9 cellular contexts compared by ENCODE assay signal in the genomic region with DNA sequence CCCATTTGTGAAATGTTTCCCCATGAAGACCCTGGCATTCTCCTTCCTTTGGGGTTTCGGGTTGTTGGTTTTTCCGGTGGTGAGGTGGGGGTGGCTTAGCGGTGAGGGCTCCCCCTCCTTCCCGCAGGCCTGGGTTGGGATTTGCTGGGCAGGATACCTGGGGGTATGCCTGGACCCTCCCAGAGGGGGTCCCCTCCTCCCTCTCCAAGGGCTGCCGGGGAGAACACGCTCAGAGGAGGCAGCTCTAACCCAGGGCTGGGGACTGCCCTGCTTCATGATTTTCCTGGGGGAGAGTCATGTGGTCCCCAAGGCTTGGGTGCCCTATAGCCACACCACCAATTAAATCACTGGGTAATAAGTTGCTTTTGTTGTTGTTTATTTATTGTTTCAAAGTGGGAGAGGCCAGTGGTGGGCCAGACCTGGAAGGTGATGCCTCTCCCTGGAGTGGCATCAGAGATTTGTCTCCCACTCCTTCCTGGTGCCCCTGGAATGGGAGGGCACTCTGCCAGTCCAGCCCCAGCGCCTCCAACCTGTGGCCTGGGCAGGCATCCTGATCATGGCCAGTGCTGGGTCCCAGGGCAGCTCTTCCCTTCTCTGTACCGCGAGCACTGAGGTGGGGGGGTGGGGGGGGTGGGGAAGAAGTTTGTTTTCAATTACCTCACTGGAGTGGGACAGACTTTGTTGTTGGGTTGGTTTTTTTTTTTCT. TPM values are rescaled to one million over a fixed set of nuclear protein-coding genes. Genes with fewer than 3 reads are reported as not detected.
DNase-seq lines count a peak whose midpoint lies in the region; ATAC-seq and TF ChIP-seq lines count a peak whose summit lies in the region.
"Had no signal": no experiment of that assay in that cellular context is flagged by ENCODE, and none has a peak within 500 bp of the region (broad histone marks: within the 10 kb centered on the region; RNA-seq: fewer than 3 reads in every experiment).

No MANE protein-coding gene starts in this region.

- peak overlapping the region in 2 of 3 donors; percentile 79 to 84 for H3K27ac Mint-ChIP-seq in CD4-positive, CD25-positive, alpha-beta regulatory T cell
- peak overlapping the region; percentile 96 to 97 for H3K27ac Mint-ChIP-seq in effector memory CD8-positive, alpha-beta T cell
- peak overlapping the region; percentile 8 for H3K27ac Mint-ChIP-seq in neural progenitor cell

- ATAC-seq in CD4-positive, CD25-positive, alpha-beta regulatory T cell (ENCODE audit: low read depth in 2 of 2), result no peak
- ATAC-seq in effector memory CD8-positive, alpha-beta T cell (replicated peaks), result no peak
- no peak for ATAC-seq in HG02588 (IDR thresholded peaks at IDR 0.05; ENCODE audit: unreplicated experiment)

- TF ChIP-seq CTCF in neural progenitor cell (IDR thresholded peaks at IDR 0.05), result no peak

- H2AFZ ChIP-seq in neural progenitor cell (replicated peaks), result no peak overlapping the region
- H2AFZ ChIP-seq: parathyroid adenoma had no signal

- peaks cover 16% of the 10 kb centered on the region for H4K20me1 ChIP-seq in neural progenitor cell (ENCODE audit: low read depth)

- H3K36me3 ChIP-seq in CD4-positive, CD25-positive, alpha-beta regulatory T cell (ENCODE audit: control insufficient read depth, insufficient read depth, low read length), result no peaks in the 10 kb centered on the region
- H3K36me3 ChIP-seq in neural progenitor cell, result no peaks in the 10 kb centered on the region

- DNase-seq in CD4-positive, CD25-positive, alpha-beta regulatory T cell, result no peak
- DNase-seq in M059J (ENCODE audit: low read depth), result peak; percentile 80
- DNase-seq in effector memory CD8-positive, alpha-beta T cell, result no peak
- DNase-seq in neural progenitor cell (ENCODE audit: low spot score), result no peak
- DNase-seq in pons (ENCODE audit: low spot score), result no peak
- no peak for DNase-seq in NCI-H345 (lab: John Stamatoyannopoulos, UW)
- DNase-seq in SHP77 (lab: John Stamatoyannopoulos, UW), result no peak

- H3K36me3 Mint-ChIP-seq in CD4-positive, CD25-positive, alpha-beta regulatory T cell, result no peaks in the 10 kb centered on the region
- H3K36me3 Mint-ChIP-seq in effector memory CD8-positive, alpha-beta T cell (ENCODE audit: insufficient read depth), result peaks cover 26% of the 10 kb centered on the region
- no peaks in the 10 kb centered on the region for H3K36me3 Mint-ChIP-seq in neural progenitor cell

- H3K4me3 Mint-ChIP-seq in CD4-positive, CD25-positive, alpha-beta regulatory T cell, result peak overlapping the region; percentile 47 to 97 (median 86)
- peak overlapping the region; percentile 91 to 98 for H3K4me3 Mint-ChIP-seq in effector memory CD8-positive, alpha-beta T cell
- H3K4me3 Mint-ChIP-seq in neural progenitor cell, result peak overlapping the region; percentile 85

- H3K4me1 Mint-ChIP-seq in CD4-positive, CD25-positive, alpha-beta regulatory T cell, result peaks cover 0 to 33% (median 18%) of the 10 kb centered on the region in 4 donors
- peaks cover 42 to 47% of the 10 kb centered on the region in 2 donors for H3K4me1 Mint-ChIP-seq in effector memory CD8-positive, alpha-beta T cell (ENCODE audit: low read depth in 2 of 2)
- peaks cover 48% of the 10 kb centered on the region for H3K4me1 Mint-ChIP-seq in neural progenitor cell

- no peak overlapping the region for H3K4me3 ChIP-seq in CD4-positive, CD25-positive, alpha-beta regulatory T cell (ENCODE audit: low read depth, low read length)
- H3K4me3 ChIP-seq in neural progenitor cell, result peak overlapping the region; percentile 88

- H3K9ac ChIP-seq in neural progenitor cell, result no peak overlapping the region
- H3K9ac ChIP-seq: parathyroid adenoma had no signal

- H3K9me3 Mint-ChIP-seq in CD4-positive, CD25-positive, alpha-beta regulatory T cell, result peaks cover 0 to 3% (median 0%) of the 10 kb centered on the region in 7 donors
- no peaks in the 10 kb centered on the region for H3K9me3 Mint-ChIP-seq in effector memory CD8-positive, alpha-beta T cell
- H3K9me3 Mint-ChIP-seq in neural progenitor cell, result no peaks in the 10 kb centered on the region

- H3K79me2 ChIP-seq in neural progenitor cell (ENCODE audit: low read depth), result no peaks in the 10 kb centered on the region
- H3K79me2 ChIP-seq: parathyroid adenoma had no signal

- H3K4me1 ChIP-seq in CD4-positive, CD25-positive, alpha-beta regulatory T cell (ENCODE audit: control insufficient read depth, insufficient read depth, low read length, poor library complexity, severe bottlenecking), result peaks cover 38% of the 10 kb centered on the region
- peaks cover 52% of the 10 kb centered on the region for H3K4me1 ChIP-seq in neural progenitor cell
- H3K4me1 ChIP-seq: parathyroid adenoma had no signal

- H3K27ac ChIP-seq in CD4-positive, CD25-positive, alpha-beta regulatory T cell (ENCODE audit: insufficient read depth, low read length, poor library complexity, severe bottlenecking), result no peak overlapping the region
- H3K27ac ChIP-seq in neural progenitor cell, result no peak overlapping the region
- H3K27ac ChIP-seq: parathyroid adenoma had no signal

- no peaks in the 10 kb centered on the region for H3K9me3 ChIP-seq in CD4-positive, CD25-positive, alpha-beta regulatory T cell (ENCODE audit: control insufficient read depth in 2 of 2, low read length in 2 of 2)
- no peaks in the 10 kb centered on the region for H3K9me3 ChIP-seq in neural progenitor cell (ENCODE audit: low read depth)

- H3K4me2 ChIP-seq in neural progenitor cell, result peak overlapping the region; percentile 92

- peaks cover 46% of the 10 kb centered on the region for H3F3A ChIP-seq in neural progenitor cell (ENCODE audit: low read depth)

- H3K27me3 ChIP-seq in CD4-positive, CD25-positive, alpha-beta regulatory T cell (ENCODE audit: control insufficient read depth, insufficient read depth, low read length), result no peaks in the 10 kb centered on the region
- peaks cover 80% of the 10 kb centered on the region for H3K27me3 ChIP-seq in neural progenitor cell

- peaks cover 48% of the 10 kb centered on the region for H3K27me3 Mint-ChIP-seq in CD4-positive, CD25-positive, alpha-beta regulatory T cell
- no peaks in the 10 kb centered on the region for H3K27me3 Mint-ChIP-seq in effector memory CD8-positive, alpha-beta T cell
- peaks cover 23% of the 10 kb centered on the region for H3K27me3 Mint-ChIP-seq in neural progenitor cell (ENCODE audit: insufficient read depth, low read depth)

RNA-seq across cellular contexts. Expression of a gene that starts 1.3 kb away (rescaled TPM):
- 3.0 TPM for total RNA-seq in CD4-positive, CD25-positive, alpha-beta regulatory T cell
- 1 to 10 TPM in 1 of 4 donors, under 1 TPM in 3; 0.10 to 1.3 (median 0.40) TPM for polyA plus RNA-seq in CD4-positive, CD25-positive, alpha-beta regulatory T cell
- total RNA-seq in M059J (2014; rRNA removed; shearing (Covaris generic)), result 16.2 and 22.6 TPM in 2 replicates
- 2.0 and 3.7 TPM in 2 replicates for total RNA-seq in neural progenitor cell (ENCODE audit: low replicate concordance)

RNA-seq across cellular contexts. Expression of a gene that starts 17.1 kb away (rescaled TPM):
- 27.5 TPM for total RNA-seq in CD4-positive, CD25-positive, alpha-beta regulatory T cell
- 1 to 10 TPM; 3.5 to 6.7 (median 6.4) TPM for polyA plus RNA-seq in CD4-positive, CD25-positive, alpha-beta regulatory T cell
- total RNA-seq in M059J (2014; rRNA removed; shearing (Covaris generic)), result 7.3 and 13.3 TPM in 2 replicates
- 10.4 and 37.5 TPM in 2 replicates for total RNA-seq in neural progenitor cell (ENCODE audit: low replicate concordance)

RNA-seq across cellular contexts. Expression of a gene that starts 21.4 kb away (rescaled TPM):
- total RNA-seq in CD4-positive, CD25-positive, alpha-beta regulatory T cell, result 60.6 TPM
- polyA plus RNA-seq in CD4-positive, CD25-positive, alpha-beta regulatory T cell, result 100 to 1,000 TPM; 103 to 127 (median 118) TPM
- total RNA-seq in M059J (2014; rRNA removed; shearing (Covaris generic)), result 127 and 137 TPM in 2 replicates
- total RNA-seq in neural progenitor cell (ENCODE audit: low replicate concordance), result 1.1 and 17.8 TPM in 2 replicates

RNA-seq across cellular contexts. Expression of a gene that starts 26.9 kb away (rescaled TPM):
- total RNA-seq in CD4-positive, CD25-positive, alpha-beta regulatory T cell, result 160 TPM
- 100 to 1,000 TPM; 547 to 762 (median 622) TPM for polyA plus RNA-seq in CD4-positive, CD25-positive, alpha-beta regulatory T cell
- total RNA-seq in M059J (2014; rRNA removed; shearing (Covaris generic)), result 223 and 247 TPM in 2 replicates
- 102 and 189 TPM in 2 replicates for total RNA-seq in neural progenitor cell (ENCODE audit: low replicate concordance)

RNA-seq across cellular contexts. Expression of a gene that starts 29.2 kb away (rescaled TPM):
- total RNA-seq in CD4-positive, CD25-positive, alpha-beta regulatory T cell, result 312 TPM
- 100 to 1,000 TPM; 328 to 504 (median 378) TPM for polyA plus RNA-seq in CD4-positive, CD25-positive, alpha-beta regulatory T cell
- not detected in 2 replicates for total RNA-seq in M059J (2014; rRNA removed; shearing (Covaris generic))
- total RNA-seq in neural progenitor cell (ENCODE audit: low replicate concordance), result 0.15 and 1.1 TPM in 2 replicates

Comparison
In these comparisons a context has a peak if more than half of its experiments do, and no peak if none do; other contexts are left out.
1. H3K27ac Mint-ChIP-seq: peak in every context shown above with its lines; median percentile 96 in effector memory CD8-positive, alpha-beta T cell; 82 in CD4-positive, CD25-positive, alpha-beta regulatory T cell; 8 in neural progenitor cell.